Comparison of ENCODE assay signal across 19 cellular contexts in the genomic region with DNA sequence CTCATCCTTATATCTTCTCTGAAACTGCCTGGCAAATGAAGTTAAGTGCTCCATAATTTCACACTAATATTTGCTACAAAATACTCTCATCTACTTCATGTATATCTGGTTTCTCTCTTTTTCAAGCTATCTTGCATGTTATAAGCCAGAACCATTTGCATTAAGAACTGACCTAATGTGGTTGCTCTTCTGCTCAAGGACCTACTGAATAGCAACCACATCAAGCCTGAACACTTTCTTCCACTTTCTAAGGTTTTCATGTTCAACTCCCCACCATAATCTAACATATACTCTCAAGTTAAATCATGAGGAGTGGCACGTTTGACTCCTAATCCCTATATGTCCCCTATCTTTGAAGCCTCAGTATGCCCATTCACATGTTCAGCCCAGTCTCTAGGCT. TPM values are rescaled to one million over a fixed set of nuclear protein-coding genes. Genes with fewer than 3 reads are reported as not detected.
A peak's percentile ranks its signal among the peaks of the same experiment; 100 is the strongest.
DNase-seq lines count a peak whose midpoint lies in the region; ATAC-seq, FAIRE-seq and TF ChIP-seq lines count a peak whose summit lies in the region.
"Had no signal": no experiment of that assay in that cellular context is flagged by ENCODE, and none has a peak within 500 bp of the region (broad histone marks: within the 10 kb centered on the region; RNA-seq: fewer than 3 reads in every experiment).

No MANE protein-coding gene starts in this region.

- no peaks in the 10 kb centered on the region for H3K36me3 ChIP-seq in BLaER1 treated with 17β-estradiol and CSF1 and Interleukin-3, amounts not matched to agents 10 nM and 100 nM
- H3K36me3 ChIP-seq in prostate gland, result no peaks in the 10 kb centered on the region

- no peak overlapping the region for H3K9ac ChIP-seq in BLaER1 treated with 17β-estradiol and CSF1 and Interleukin-3, amounts not matched to agents 10 nM and 100 nM

- no peak for DNase-seq in H54 (ENCODE audit: insufficient read length, low spot score)
- DNase-seq in immature natural killer cell, result no peak
- DNase-seq in GDM1 (lab: John Stamatoyannopoulos, UW), result no peak
- no peak for DNase-seq in progenitor cell of endocrine pancreas (ENCODE audit: low spot score, unreplicated experiment)
- DNase-seq in prostate gland (ENCODE audit: low spot score), result no peak
- DNase-seq: AML-193; CD4-positive, alpha-beta memory T cell; DMS79 treated with DMSO at 0.1 percent for 48 hours; HFFc6; NCI-H187 treated with DMSO at 0.1 percent for 48 hours; NCI-H2171; NCI-H446 treated with DMSO at 0.1 percent for 48 hours; NCI-H748 treated with DMSO at 0.1 percent for 48 hours; PC-9; T-helper 1 cell had no signal

- peak; percentile 62 for FAIRE-seq in H54 (lab: Jason Lieb, UNC)

- H3K9me3 ChIP-seq in BLaER1 treated with 17β-estradiol and CSF1 and Interleukin-3, amounts not matched to agents 10 nM and 100 nM (replicated peaks in 1 of 11), result peaks cover 0 to 3% (median 0%) of the 10 kb centered on the region in 11 experiments; a peak in 2 of 22 replicates
- no peaks in the 10 kb centered on the region for H3K9me3 ChIP-seq in prostate gland

- no peaks in the 10 kb centered on the region for H3K36me3 Mint-ChIP-seq in immature natural killer cell
- H3K36me3 Mint-ChIP-seq in progenitor cell of endocrine pancreas (ENCODE audit: insufficient read depth), result no peaks in the 10 kb centered on the region
- H3K36me3 Mint-ChIP-seq: CD4-positive, alpha-beta memory T cell had no signal

- H3K4me1 Mint-ChIP-seq in immature natural killer cell (peaks cover 68 to 84% of the 10 kb centered on the region in 2 donors), progenitor cell of endocrine pancreas (ENCODE audit: low read depth) (peaks cover 5% of the 10 kb centered on the region)

- peaks cover 17 to 96% (median 56%) of the 10 kb centered on the region in 10 experiments for H3K4me1 ChIP-seq in BLaER1 treated with 17β-estradiol and CSF1 and Interleukin-3, amounts not matched to agents 10 nM and 100 nM
- no peaks in the 10 kb centered on the region for H3K4me1 ChIP-seq in prostate gland (replicated peaks)

- peak overlapping the region in 1 of 11 experiments; percentile 15; a peak in 1 of 22 replicates for H3K27ac ChIP-seq in BLaER1 treated with 17β-estradiol and CSF1 and Interleukin-3, amounts not matched to agents 10 nM and 100 nM
- H3K27ac ChIP-seq in prostate gland, result no peak overlapping the region
- H3K27ac ChIP-seq: PC-9 had no signal

- peak overlapping the region in 4 of 5 donors; percentile 1 to 49 (median 8) for H3K4me3 Mint-ChIP-seq in immature natural killer cell
- H3K4me3 Mint-ChIP-seq in progenitor cell of endocrine pancreas (ENCODE audit: low read depth), result no peak overlapping the region
- H3K4me3 Mint-ChIP-seq: CD4-positive, alpha-beta memory T cell; HFFc6 had no signal

- H3K9me3 Mint-ChIP-seq in immature natural killer cell (no peaks in the 10 kb centered on the region), progenitor cell of endocrine pancreas (ENCODE audit: low read depth) (no peaks in the 10 kb centered on the region)
- H3K9me3 Mint-ChIP-seq: CD4-positive, alpha-beta memory T cell; HFFc6 had no signal

- peak; percentile 21 for ATAC-seq in HG03442 (IDR thresholded peaks at IDR 0.05; ENCODE audit: unreplicated experiment)
- no peak for ATAC-seq in GM21367 (IDR thresholded peaks at IDR 0.05; ENCODE audit: unreplicated experiment)

- no peak overlapping the region for H3K4me3 ChIP-seq in BLaER1 treated with 17β-estradiol and CSF1 and Interleukin-3, amounts not matched to agents 10 nM and 100 nM
- H3K4me3 ChIP-seq in prostate gland, result no peak overlapping the region
- H3K4me3 ChIP-seq: PC-9 had no signal

- H3K27ac Mint-ChIP-seq in immature natural killer cell (peak overlapping the region; percentile 72 to 88 (median 78)), progenitor cell of endocrine pancreas (no peak overlapping the region)
- H3K27ac Mint-ChIP-seq: CD4-positive, alpha-beta memory T cell; HFFc6 had no signal

- 92% methylated on average over 1 of the region's 1 CpG for WGBS in prostate gland

- intact Hi-C loops in prostate gland (cut with DNase I), result loop anchor here (10.0 kb wide), 1 partner anchor 422 kb away; no protein-coding TSS in a partner anchor

- peak overlapping the region in 6 of 11 experiments; percentile 9 to 35 (median 21); a peak in 8 of 22 replicates for H3K4me2 ChIP-seq in BLaER1 treated with 17β-estradiol and CSF1 and Interleukin-3, amounts not matched to agents 10 nM and 100 nM
- H3K4me2 ChIP-seq: PC-9 had no signal

- TF ChIP-seq CTCF in progenitor cell of endocrine pancreas (IDR thresholded peaks at IDR 0.05; ENCODE audit: unreplicated experiment) (no peak), prostate gland (IDR thresholded peaks at IDR 0.05) (no peak)

- no peaks in the 10 kb centered on the region for H4K20me1 ChIP-seq in BLaER1 treated with 17β-estradiol and CSF1 and Interleukin-3, amounts not matched to agents 10 nM and 100 nM

- peaks cover 0 to 17% (median 0%) of the 10 kb centered on the region in 11 experiments; a peak in 2 of 22 replicates for H3K27me3 ChIP-seq in BLaER1 treated with 17β-estradiol and CSF1 and Interleukin-3, amounts not matched to agents 10 nM and 100 nM
- H3K27me3 ChIP-seq in prostate gland (replicated peaks; ENCODE audit: insufficient read depth), result no peaks in the 10 kb centered on the region

- H3K27me3 Mint-ChIP-seq in immature natural killer cell (ENCODE audit: low read depth in 3 of 3) (peaks cover 4 to 7% (median 6%) of the 10 kb centered on the region in 3 donors), progenitor cell of endocrine pancreas (no peaks in the 10 kb centered on the region)
- H3K27me3 Mint-ChIP-seq: CD4-positive, alpha-beta memory T cell had no signal

- TF ChIP-seq POLR2A in H54 (IDR thresholded peaks at IDR 0.05; ENCODE audit: low read depth, low read length) (no peak), prostate gland (IDR thresholded peaks at IDR 0.05) (no peak)

RNA-seq across cellular contexts. Expression of a gene that starts 27.2 kb away (rescaled TPM):
- polyA plus RNA-seq in immature natural killer cell, result 10 to 100 TPM; 35.5 to 51.9 (median 35.7) TPM
- total RNA-seq in progenitor cell of endocrine pancreas (0.26 and 0.42 TPM in 2 replicates), prostate gland (10 to 100 TPM; 43.0 to 57.3 TPM)
- total RNA-seq: A673, HFFc6, PC-9 had no signal

RNA-seq across cellular contexts. Expression of a gene that starts 33.2 kb away (rescaled TPM):
- under 1 TPM in 1 of 3 donors, not detected in 2; 0.16 TPM for polyA plus RNA-seq in immature natural killer cell
- total RNA-seq in progenitor cell of endocrine pancreas, result not detected in 2 replicates
- not detected for total RNA-seq in prostate gland
- total RNA-seq: A673; CD4-positive, alpha-beta memory T cell; HFFc6; PC-9 had no signal
- polyA plus RNA-seq: CD4-positive, alpha-beta memory T cell had no signal

Comparison
In these comparisons a context has a peak if more than half of its experiments do, and no peak if none do; other contexts are left out.
1. RNA of a gene that starts 27.2 kb away (total RNA-seq): 43.0 to 57.3 TPM in prostate gland; 0.26 to 0.42 TPM in progenitor cell of endocrine pancreas; every median in the first group is over 10 times any median in the second.